7 cellular contexts compared by ENCODE assay signal in the genomic region with DNA sequence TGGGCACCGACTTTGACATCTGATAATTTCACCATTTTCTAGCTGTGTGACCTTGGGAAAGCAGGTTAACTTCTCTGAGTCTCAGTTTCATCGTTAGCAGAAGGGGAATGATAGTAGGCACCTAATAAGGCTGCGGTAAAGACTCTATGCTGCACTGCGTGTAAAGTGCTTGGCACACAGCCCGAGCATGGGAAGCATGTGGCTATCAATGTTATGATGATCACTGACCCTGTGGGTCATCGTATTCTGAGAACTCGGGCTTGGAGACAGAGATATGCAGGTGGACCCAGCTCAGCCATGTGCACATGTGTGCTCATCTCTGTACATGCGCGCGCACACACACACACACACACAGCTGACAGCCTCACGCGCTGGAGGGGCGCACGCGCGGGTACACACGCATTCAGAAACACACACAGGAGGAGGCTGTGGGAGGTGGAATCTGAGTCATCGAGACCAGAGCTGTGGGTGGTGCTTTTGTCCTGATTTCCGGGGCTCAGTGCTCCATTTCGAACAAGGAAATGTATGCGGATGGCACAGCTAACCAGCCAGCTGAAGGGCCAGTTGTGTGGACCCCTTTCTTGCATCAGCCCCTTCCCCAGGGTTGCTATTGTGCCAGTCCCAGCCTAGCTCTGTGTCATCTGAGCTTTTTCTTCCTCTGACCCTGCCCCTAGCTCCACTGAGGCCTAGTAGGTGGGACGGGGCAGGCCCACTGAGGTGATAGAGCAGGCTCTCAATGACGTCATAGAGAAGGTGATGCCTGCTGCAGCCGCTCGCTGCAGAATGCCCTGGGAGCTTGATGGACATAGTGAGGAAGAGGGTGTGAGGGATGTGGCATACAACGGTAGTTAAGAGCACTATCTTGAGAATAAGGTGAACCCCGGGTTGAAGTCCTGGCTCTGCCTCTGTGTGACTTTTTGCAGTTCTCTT. TPM values are rescaled to one million over a fixed set of nuclear protein-coding genes. Genes with fewer than 3 reads are reported as not detected.
DNase-seq lines count a peak whose midpoint lies in the region; ATAC-seq and FAIRE-seq lines count a peak whose summit lies in the region.

No MANE protein-coding gene starts in this region.

- peak overlapping the region in 3 of 5 donors; percentile 61 to 84 (median 83) for H3K4me3 Mint-ChIP-seq in immature natural killer cell

- H3K36me3 Mint-ChIP-seq in immature natural killer cell: no peaks in the 10 kb centered on the region

- peaks cover 3 to 6% (median 6%) of the 10 kb centered on the region in 3 donors for H3K27me3 Mint-ChIP-seq in immature natural killer cell (ENCODE audit: low read depth in 3 of 3)

- no peaks in the 10 kb centered on the region for H3K9me3 Mint-ChIP-seq in immature natural killer cell

- ATAC-seq in HG02981 (IDR thresholded peaks at IDR 0.05; ENCODE audit: unreplicated experiment) (no peak), HG03571 (IDR thresholded peaks at IDR 0.05; ENCODE audit: unreplicated experiment) (no peak)

- H3K4me1 Mint-ChIP-seq in immature natural killer cell: peaks cover 11 to 12% of the 10 kb centered on the region in 2 donors

- H3K27ac Mint-ChIP-seq in immature natural killer cell: peak overlapping the region in 2 of 6 donors; percentile 61 to 70

- DNase-seq in RCC 7860 (ENCODE audit: low spot score) (peak; percentile 54), activated T-cell treated with anti-CD3 and anti-CD28 coated beads for 48 hours (ENCODE audit: low read depth) (peak; percentile 74), immature natural killer cell (peak in 1 of 3 donors; percentile 50), H4 (ENCODE audit: low spot score) (no peak)
- peak; percentile 54 to 71 for DNase-seq in stimulated activated CD8-positive, alpha-beta memory T cell treated with anti-CD3 and anti-CD28 coated beads, Interleukin-7, amount 100 ng/mL, for 48 hours (ENCODE audit: extremely low read depth in 1 of 2, low read depth in 1 of 2)

- no peak for FAIRE-seq in RCC 7860 (lab: Jason Lieb, UNC)

RNA-seq across cellular contexts. Expression of a gene that starts 11.2 kb away (rescaled TPM):
- polyA plus RNA-seq in immature natural killer cell: 1 to 10 TPM in 1 of 3 donors, under 1 TPM in 1, not detected in 1; 0.68 to 1.3 TPM
- 4.4 and 4.8 TPM in 2 replicates for total RNA-seq in H4 (2014; rRNA removed; shearing (Covaris generic))

RNA-seq across cellular contexts. Expression of a gene that starts 42.0 kb away (rescaled TPM):
- 10 to 100 TPM in 2 of 3 donors, 1 to 10 TPM in 1; 5.9 to 14.7 (median 10.9) TPM for polyA plus RNA-seq in immature natural killer cell
- total RNA-seq in H4 (2014; rRNA removed; shearing (Covaris generic)): 5.9 and 11.0 TPM in 2 replicates

RNA-seq across cellular contexts. Expression of a gene that starts 56.4 kb away (rescaled TPM):
- 1 to 10 TPM; 1.0 to 3.1 (median 1.5) TPM for polyA plus RNA-seq in immature natural killer cell
- 4.5 and 8.4 TPM in 2 replicates for total RNA-seq in H4 (2014; rRNA removed; shearing (Covaris generic))

RNA-seq across cellular contexts. Expression of a gene that starts 56.5 kb away (rescaled TPM):
- polyA plus RNA-seq in immature natural killer cell: 100 to 1,000 TPM in 1 of 3 donors, 10 to 100 TPM in 2; 71.5 to 140 (median 80.6) TPM
- total RNA-seq in H4 (2014; rRNA removed; shearing (Covaris generic)): 76.5 and 82.1 TPM in 2 replicates
